16 cellular contexts compared by ENCODE assay signal in the genomic region with DNA sequence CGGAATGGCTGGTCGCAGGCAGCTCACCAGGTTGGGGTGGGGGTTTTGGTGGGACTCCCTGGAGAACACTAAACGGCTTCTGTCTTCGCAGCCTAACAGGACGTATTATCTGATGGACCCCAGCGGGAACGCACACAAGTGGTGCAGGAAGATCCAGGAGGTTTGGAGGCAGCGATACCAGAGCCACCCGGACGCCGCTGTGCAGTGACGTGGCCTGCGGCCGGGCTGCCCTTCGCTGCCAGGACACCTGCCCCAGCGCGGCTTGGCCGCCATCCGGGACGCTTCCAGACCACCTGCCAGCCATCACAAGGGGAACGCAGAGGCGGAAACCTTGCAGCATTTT.
"Had no signal": no experiment of that assay in that cellular context is flagged by ENCODE, and none has a peak within 500 bp of the region (broad histone marks: within the 10 kb centered on the region; RNA-seq: fewer than 3 reads in every experiment).

No MANE protein-coding gene starts in this region.

- H3K9me3 ChIP-seq: esophagus muscularis mucosa, tibial nerve had no signal

- H3K27me3 ChIP-seq: esophagus muscularis mucosa, hepatocyte, tibial nerve had no signal

- H3K4me3 Mint-ChIP-seq: activated naive CD4-positive, alpha-beta T cell treated with anti-CD3 and anti-CD28 coated beads, Interleukin-2, amount 10 ng/mL, durations not matched to agents 7 days and 5 days; activated T-helper 17 cell treated with anti-CD3 and anti-CD28 coated beads, Interleukin-2, amount 50 U/mL, for 72 hours; nephron; stimulated activated naive B cell treated with anti-CD40 and anti-IgM and Interleukin-4, amounts not matched to agents 10 μg/mL and 1 μg/mL and 100 μg/mL, for 72 hours had no signal

- H3K27ac Mint-ChIP-seq: activated naive CD4-positive, alpha-beta T cell treated with anti-CD3 and anti-CD28 coated beads, Interleukin-2, amount 10 ng/mL, durations not matched to agents 7 days and 5 days; activated T-helper 17 cell treated with anti-CD3 and anti-CD28 coated beads, Interleukin-2, amount 50 U/mL, for 72 hours; nephron; stimulated activated naive B cell treated with anti-CD40 and anti-IgM and Interleukin-4, amounts not matched to agents 10 μg/mL and 1 μg/mL and 100 μg/mL, for 72 hours had no signal

- DNase-seq: activated CD4-positive, alpha-beta T cell treated with anti-CD3 and anti-CD28 coated beads, Interleukin-2, amount 50 U/mL, for 1 hour; activated CD4-positive, CD25-positive, alpha-beta regulatory T cell; activated naive CD4-positive, alpha-beta T cell treated with anti-CD3 and anti-CD28 coated beads, Interleukin-2, amount 10 ng/mL, durations not matched to agents 7 days and 5 days; activated T-cell treated with anti-CD3 and anti-CD28 coated beads for 4 hours; stimulated activated CD4-positive, alpha-beta T cell treated with anti-CD3 and anti-CD28 coated beads, Interleukin-15, amount 100 ng/mL, for 24 hours; stimulated activated CD4-positive, alpha-beta T cell treated with anti-CD3 and anti-CD28 coated beads, Interleukin-4, amount 100 ng/mL, for 1 hour; stimulated activated naive B cell treated with anti-CD40 and anti-IgM and Interleukin-4, amounts not matched to agents 10 μg/mL and 1 μg/mL and 100 μg/mL, for 72 hours had no signal

- ATAC-seq: activated T-helper 17 cell treated with anti-CD3 and anti-CD28 coated beads, Interleukin-2, amount 50 U/mL, for 72 hours; stimulated activated naive B cell treated with anti-CD40 and anti-IgM and Interleukin-4, amounts not matched to agents 10 μg/mL and 1 μg/mL and 100 μg/mL, for 72 hours had no signal

- H3K27me3 Mint-ChIP-seq: activated naive CD4-positive, alpha-beta T cell treated with anti-CD3 and anti-CD28 coated beads, Interleukin-2, amount 10 ng/mL, durations not matched to agents 7 days and 5 days; activated T-helper 17 cell treated with anti-CD3 and anti-CD28 coated beads, Interleukin-2, amount 50 U/mL, for 72 hours; stimulated activated naive B cell treated with anti-CD40 and anti-IgM and Interleukin-4, amounts not matched to agents 10 μg/mL and 1 μg/mL and 100 μg/mL, for 72 hours had no signal

- H3K9me3 Mint-ChIP-seq: activated naive CD4-positive, alpha-beta T cell treated with anti-CD3 and anti-CD28 coated beads, Interleukin-2, amount 10 ng/mL, durations not matched to agents 7 days and 5 days; activated T-helper 17 cell treated with anti-CD3 and anti-CD28 coated beads, Interleukin-2, amount 50 U/mL, for 72 hours; nephron; stimulated activated naive B cell treated with anti-CD40 and anti-IgM and Interleukin-4, amounts not matched to agents 10 μg/mL and 1 μg/mL and 100 μg/mL, for 72 hours had no signal

- H2AFZ ChIP-seq: hepatocyte had no signal

- H3K4me2 ChIP-seq: hepatocyte had no signal

- H3K4me3 ChIP-seq: esophagus muscularis mucosa, hepatocyte, tibial nerve had no signal

- FAIRE-seq: astrocyte, bronchial epithelial cell, colon, keratinocyte had no signal

- H3K27ac ChIP-seq: esophagus muscularis mucosa, hepatocyte had no signal
